In genomic region chr13:55816976-55817601, GRCh38 we compare ENCODE assay signal across 2 cellular contexts.
TF ChIP-seq lines count a peak whose summit lies in the region.

No MANE protein-coding gene starts in this region.

TF ChIP-seq in liver, 16 proteins besides CTCF, POLR2A, EP300 and RAD21 (continued from another document):
- TF ChIP-seq, protein P1, sequence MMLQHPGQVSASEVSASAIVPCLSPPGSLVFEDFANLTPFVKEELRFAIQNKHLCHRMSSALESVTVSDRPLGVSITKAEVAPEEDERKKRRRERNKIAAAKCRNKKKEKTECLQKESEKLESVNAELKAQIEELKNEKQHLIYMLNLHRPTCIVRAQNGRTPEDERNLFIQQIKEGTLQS (IDR thresholded peaks at IDR 0.05) = peak; percentile 18
- no peak for TF ChIP-seq ZBTB33 (IDR thresholded peaks at IDR 0.05)

TF ChIP-seq in HepG2, 621 proteins besides CTCF, POLR2A, EP300 and RAD21 (continued from another document):
- TF ChIP-seq ZBED4 (CRISPR knock-in tag; IDR thresholded peaks at IDR 0.05; ENCODE audit: borderline replicate concordance) = no peak
- TF ChIP-seq RORA (CRISPR knock-in tag; IDR thresholded peaks at IDR 0.05) = no peak
- no peak for TF ChIP-seq PHB2 (IDR thresholded peaks at IDR 0.05; ENCODE audit: partially characterized antibody)
- TF ChIP-seq, protein P2, sequence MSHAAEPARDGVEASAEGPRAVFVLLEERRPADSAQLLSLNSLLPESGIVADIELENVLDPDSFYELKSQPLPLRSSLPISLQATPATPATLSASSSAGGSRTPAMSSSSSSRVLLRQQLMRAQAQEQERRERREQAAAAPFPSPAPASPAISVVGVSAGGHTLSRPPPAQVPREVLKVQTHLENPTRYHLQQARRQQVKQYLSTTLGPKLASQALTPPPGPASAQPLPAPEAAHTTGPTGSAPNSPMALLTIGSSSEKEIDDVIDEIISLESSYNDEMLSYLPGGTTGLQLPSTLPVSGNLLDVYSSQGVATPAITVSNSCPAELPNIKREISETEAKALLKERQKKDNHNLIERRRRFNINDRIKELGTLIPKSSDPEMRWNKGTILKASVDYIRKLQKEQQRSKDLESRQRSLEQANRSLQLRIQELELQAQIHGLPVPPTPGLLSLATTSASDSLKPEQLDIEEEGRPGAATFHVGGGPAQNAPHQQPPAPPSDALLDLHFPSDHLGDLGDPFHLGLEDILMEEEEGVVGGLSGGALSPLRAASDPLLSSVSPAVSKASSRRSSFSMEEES (CRISPR knock-in tag; IDR thresholded peaks at IDR 0.05) = no peak
TF ChIP-seq in HepG2: peak in this region for 0.
